In the genomic region with DNA sequence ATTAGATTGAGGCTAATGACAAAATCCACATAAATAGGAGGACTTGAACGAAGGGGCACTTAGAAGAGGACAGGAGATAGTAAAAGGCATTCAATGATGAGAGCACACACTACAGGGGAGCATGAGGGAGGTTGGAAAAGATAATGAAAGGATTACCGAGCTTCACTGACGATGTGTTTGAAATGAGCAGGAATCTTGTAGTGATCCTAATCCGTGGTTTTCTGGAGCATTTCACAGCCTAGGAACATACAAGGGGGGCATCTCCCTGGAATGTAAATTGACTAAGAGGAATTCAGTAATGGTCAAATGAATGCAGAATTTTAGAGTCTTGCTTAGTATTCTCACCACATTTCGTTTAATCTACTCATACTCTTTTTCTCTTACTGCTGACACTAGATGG, we compare ENCODE assay signal across 18 cellular contexts. TPM values are rescaled to one million over a fixed set of nuclear protein-coding genes. Genes with fewer than 3 reads are reported as not detected.
DNase-seq lines count a peak whose midpoint lies in the region; ATAC-seq and TF ChIP-seq lines count a peak whose summit lies in the region.
"Had no signal": no experiment of that assay in that cellular context is flagged by ENCODE, and none has a peak within 500 bp of the region (broad histone marks: within the 10 kb centered on the region; RNA-seq: fewer than 3 reads in every experiment).

No MANE protein-coding gene starts in this region.

- no peak overlapping the region for H3K18ac ChIP-seq in H9 (ENCODE audit: insufficient read length, low read depth, low read length)
- H3K18ac ChIP-seq in trophoblast cell (ENCODE audit: low read length), result no peak overlapping the region

- H3K4me1 Mint-ChIP-seq in CD8-positive, alpha-beta T cell (ENCODE audit: low read depth), result peaks cover 31% of the 10 kb centered on the region
- peaks cover 14 to 17% of the 10 kb centered on the region in 2 experiments for H3K4me1 Mint-ChIP-seq in H9

- POLR2A ChIA-PET in CD8-positive, alpha-beta T cell (lab: Charles Lee), result no interaction called here

- H2BK5ac ChIP-seq in H9 (ENCODE audit: insufficient read length, low read length) (no peak overlapping the region), trophoblast cell (ENCODE audit: low read depth, low read length, poor library complexity) (no peak overlapping the region)

- H4K8ac ChIP-seq in H9 (replicated peaks; ENCODE audit: insufficient read length, low read depth, low read length) (no peak overlapping the region), trophoblast cell (ENCODE audit: low read depth, low read length) (no peak overlapping the region)

- H2BK20ac ChIP-seq in H9 (ENCODE audit: low read depth, low read length, poor library complexity, severe bottlenecking), result no peak overlapping the region

- H2AFZ ChIP-seq in H9 (ENCODE audit: low read length), result no peak overlapping the region
- no peak overlapping the region for H2AFZ ChIP-seq in trophoblast cell (ENCODE audit: insufficient read depth, low read length, poor library complexity)
- H2AFZ ChIP-seq: GM23248 had no signal

- H3K4me3 Mint-ChIP-seq in CD8-positive, alpha-beta T cell, result no peak overlapping the region
- H3K4me3 Mint-ChIP-seq in H9, result no peak overlapping the region

- DNase-seq in CD8-positive, alpha-beta T cell, result no peak
- no peak for DNase-seq in H9
- peak; percentile 24 for DNase-seq in fibroblast of peridontal ligament (ENCODE audit: extremely low read depth)
- DNase-seq in trophoblast cell, result no peak
- DNase-seq in epidermal melanocyte (ENCODE audit: insufficient read length, low spot score), result no peak
- DNase-seq in NCI-H146 (lab: John Stamatoyannopoulos, UW), result no peak
- DNase-seq: Caco-2; GM23248; KG1; NCI-H1092; NCI-H1694 treated with DMSO at 0.1 percent for 48 hours; NCI-H69; NK-92 treated with Interleukin-12 subunit alpha and Interleukin-12 subunit beta, amount 100 ng/mL, for 24 hours; OCI-M1; RPMI8226; SJCRH30 had no signal

- H4K91ac ChIP-seq in H9 (ENCODE audit: insufficient read length, low read depth, low read length), result no peak overlapping the region
- H4K91ac ChIP-seq in trophoblast cell (ENCODE audit: low read depth, low read length), result no peak overlapping the region

- H3K4ac ChIP-seq in H9 (ENCODE audit: low read depth, low read length), result no peak overlapping the region
- H3K4ac ChIP-seq in trophoblast cell (ENCODE audit: low read depth, low read length), result no peak overlapping the region

- H3K27me3 Mint-ChIP-seq in CD8-positive, alpha-beta T cell (ENCODE audit: low read depth), result no peaks in the 10 kb centered on the region
- H3K27me3 Mint-ChIP-seq in H9 (ENCODE audit: low read depth), result no peaks in the 10 kb centered on the region

- H4K12ac ChIP-seq in trophoblast cell (ENCODE audit: low read depth, low read length), result no peak overlapping the region

- peaks cover 8% of the 10 kb centered on the region; the same call in 1 of the 2 replicates for H3K79me2 ChIP-seq in H9 (ENCODE audit: insufficient read depth, low read length)
- peaks cover 19% of the 10 kb centered on the region for H3K79me2 ChIP-seq in trophoblast cell (ENCODE audit: control insufficient read depth, insufficient read depth, low read length, poor library complexity)

- peak overlapping the region; percentile 2 for H3K27ac Mint-ChIP-seq in CD8-positive, alpha-beta T cell
- H3K27ac Mint-ChIP-seq in H9, result peak overlapping the region in 2 of 3 experiments; percentile 21 to 25; a peak in 1 of 7 replicates

- no peaks in the 10 kb centered on the region for H3K9me3 ChIP-seq in CD8-positive, alpha-beta T cell (ENCODE audit: low read length)
- H3K9me3 ChIP-seq in H9 (ENCODE audit: control insufficient read depth, low read depth, low read length) (no peaks in the 10 kb centered on the region), trophoblast cell (ENCODE audit: insufficient read depth, low read depth, low read length) (no peaks in the 10 kb centered on the region)
- H3K9me3 ChIP-seq: BLaER1 treated with 17β-estradiol and CSF1 and Interleukin-3, amounts not matched to agents 10 nM and 100 nM; Caco-2; SJCRH30 had no signal

- H2AK5ac ChIP-seq in H9 (ENCODE audit: insufficient read length, low read length) (no peak overlapping the region), trophoblast cell (ENCODE audit: low read length) (no peak overlapping the region)

- peaks cover 7% of the 10 kb centered on the region for H3K23me2 ChIP-seq in H9 (ENCODE audit: insufficient read length, low read depth, low read length, poor library complexity, severe bottlenecking)

- H3K14ac ChIP-seq in H9 (ENCODE audit: insufficient read depth, low read length) (no peak overlapping the region), trophoblast cell (ENCODE audit: low read length) (no peak overlapping the region)

- no peaks in the 10 kb centered on the region for H3K27me3 ChIP-seq in CD8-positive, alpha-beta T cell (ENCODE audit: insufficient read depth, low read length)
- no peaks in the 10 kb centered on the region for H3K27me3 ChIP-seq in H9 (ENCODE audit: insufficient read depth, low read length)
- no peaks in the 10 kb centered on the region for H3K27me3 ChIP-seq in trophoblast cell (ENCODE audit: insufficient read depth, low read length)
- H3K27me3 ChIP-seq: BLaER1 treated with 17β-estradiol and CSF1 and Interleukin-3, amounts not matched to agents 10 nM and 100 nM; SJCRH30 had no signal

- no peak for TF ChIP-seq CTCF in CD8-positive, alpha-beta T cell (IDR thresholded peaks at IDR 0.05)
- no peak for TF ChIP-seq CTCF in H9 (conservative IDR thresholded peaks at IDR 0.05)

- H3K27ac ChIP-seq in CD8-positive, alpha-beta T cell (ENCODE audit: low read depth, low read length), result no peak overlapping the region
- H3K27ac ChIP-seq in H9 (ENCODE audit: insufficient read length, low read depth, low read length), result no peak overlapping the region
- H3K27ac ChIP-seq in trophoblast cell (ENCODE audit: low read depth, low read length), result peak overlapping the region; percentile 57
- H3K27ac ChIP-seq: BLaER1 treated with 17β-estradiol and CSF1 and Interleukin-3, amounts not matched to agents 10 nM and 100 nM; GM23248; SJCRH30 had no signal

- peaks cover 20% of the 10 kb centered on the region for H3K36me3 ChIP-seq in CD8-positive, alpha-beta T cell (ENCODE audit: insufficient read depth, low read length)
- H3K36me3 ChIP-seq in trophoblast cell (ENCODE audit: control insufficient read depth in 1 of 2, insufficient read depth in 2 of 2, low read length in 2 of 2), result peaks cover 23 to 31% of the 10 kb centered on the region in 2 experiments

- H2BK120ac ChIP-seq in H9 (ENCODE audit: low read depth, low read length, poor library complexity, severe bottlenecking) (no peak overlapping the region), trophoblast cell (ENCODE audit: insufficient read depth, low read length, poor library complexity) (no peak overlapping the region)

- no CpG with 5 or more reads among the region's 5 CpGs for WGBS in H9 (ENCODE audit: extremely low coverage, insufficient read length, low lambda C conversion rate)
- WGBS in trophoblast cell (ENCODE audit: extremely low coverage, insufficient coverage, insufficient read length), result no CpG with 5 or more reads among the region's 5 CpGs

- peaks cover 20% of the 10 kb centered on the region for H3K4me1 ChIP-seq in CD8-positive, alpha-beta T cell (ENCODE audit: insufficient read depth, low read length)
- 0 out of 2 replicates have a peak, but pooled peaks cover 5% of the 10 kb centered on the region for H3K4me1 ChIP-seq in H9 (ENCODE audit: insufficient read depth, low read length)
- peaks cover 17 to 25% of the 10 kb centered on the region in 2 experiments for H3K4me1 ChIP-seq in trophoblast cell (ENCODE audit: control insufficient read depth in 1 of 2, insufficient read depth in 2 of 2, low read length in 2 of 2)
- H3K4me1 ChIP-seq: SJCRH30 had no signal

- no peaks in the 10 kb centered on the region for H3K9me3 Mint-ChIP-seq in CD8-positive, alpha-beta T cell
- H3K9me3 Mint-ChIP-seq in H9, result no peaks in the 10 kb centered on the region

- peaks cover 69% of the 10 kb centered on the region for H3K36me3 Mint-ChIP-seq in CD8-positive, alpha-beta T cell
- peaks cover 38 to 73% (median 73%) of the 10 kb centered on the region in 3 experiments; a peak in 6 of 7 replicates for H3K36me3 Mint-ChIP-seq in H9 (ENCODE audit: insufficient read depth in 1 of 3, low read depth in 3 of 3)

- H4K5ac ChIP-seq in H9 (ENCODE audit: insufficient read length, low read depth, low read length), result no peak overlapping the region

- intact Hi-C loops in CD8-positive, alpha-beta T cell (cut with DNase I, micrococcal nuclease), result no loop called here

- no peak overlapping the region for H3K4me3 ChIP-seq in CD8-positive, alpha-beta T cell (ENCODE audit: low read depth, low read length)
- H3K4me3 ChIP-seq in trophoblast cell (ENCODE audit: low read depth, low read length), result no peak overlapping the region
- H3K4me3 ChIP-seq: BLaER1 treated with 17β-estradiol and CSF1 and Interleukin-3, amounts not matched to agents 10 nM and 100 nM; GM23248; SJCRH30 had no signal

- no peak overlapping the region for H3K9ac ChIP-seq in H9 (ENCODE audit: extremely low read depth, insufficient read length, low read length)
- no peak overlapping the region for H3K9ac ChIP-seq in trophoblast cell (ENCODE audit: low read length)
- H3K9ac ChIP-seq: BLaER1 treated with 17β-estradiol and CSF1 and Interleukin-3, amounts not matched to agents 10 nM and 100 nM; GM23248 had no signal

- H3K56ac ChIP-seq in H9 (ENCODE audit: insufficient read length, low read depth, low read length), result no peak overlapping the region

- no peaks in the 10 kb centered on the region for H4K20me1 ChIP-seq in H9 (ENCODE audit: control insufficient read depth, insufficient read depth, insufficient read length)

- ATAC-seq in CD8-positive, alpha-beta T cell, result no peak
- no peak for ATAC-seq in HG03571 (IDR thresholded peaks at IDR 0.05; ENCODE audit: unreplicated experiment)

- CTCF ChIA-PET in CD8-positive, alpha-beta T cell (lab: Charles Lee), result interaction anchor here (1.4 kb wide), 1 partner anchor 35 kb away, joined by 4 read pairs; no protein-coding TSS in a partner anchor

- H3K23ac ChIP-seq in H9 (ENCODE audit: insufficient read length, low read depth, low read length) (no peak overlapping the region), trophoblast cell (ENCODE audit: low read length) (no peak overlapping the region)

- H3T11ph ChIP-seq in H9 (ENCODE audit: low read length), result no peak overlapping the region

- H3K79me1 ChIP-seq in H9 (ENCODE audit: insufficient read depth, low read depth, low read length, poor library complexity, severe bottlenecking), result peaks cover 3% of the 10 kb centered on the region
- H3K79me1 ChIP-seq in trophoblast cell (ENCODE audit: low read length), result peaks cover 13% of the 10 kb centered on the region

- no peak overlapping the region for H3K4me2 ChIP-seq in H9 (ENCODE audit: insufficient read depth, insufficient read length, low read length)
- peak overlapping the region; percentile 6 for H3K4me2 ChIP-seq in trophoblast cell (ENCODE audit: low read length)

- no peak overlapping the region for H2BK12ac ChIP-seq in H9 (ENCODE audit: insufficient read length, low read depth, low read length)
- H2BK12ac ChIP-seq in trophoblast cell (ENCODE audit: low read length), result no peak overlapping the region

- no peak overlapping the region for H2BK15ac ChIP-seq in H9 (ENCODE audit: low read depth, low read length)

RNA-seq across cellular contexts. Expression of a gene that starts 5.2 kb away (rescaled TPM):
- 10 to 100 TPM; 32.2 to 35.1 TPM for total RNA-seq in CD8-positive, alpha-beta T cell
- total RNA-seq in H9 (2021), result 56.5 and 66.6 TPM in 2 replicates
- 70.1 and 72.4 TPM in 2 replicates for polyA plus RNA-seq in trophoblast cell (2013)

RNA-seq across cellular contexts. Expression of a gene that starts 33.8 kb away (rescaled TPM):
- total RNA-seq in CD8-positive, alpha-beta T cell, result 10 to 100 TPM; 16.0 to 16.9 TPM
- 78.6 and 83.2 TPM in 2 replicates for total RNA-seq in H9 (2021)
- 51.1 and 54.3 TPM in 2 replicates for polyA plus RNA-seq in trophoblast cell (2013)

RNA-seq across cellular contexts. Expression of a gene that starts 34.2 kb away (rescaled TPM):
- 10 to 100 TPM; 84.0 to 86.3 TPM for total RNA-seq in CD8-positive, alpha-beta T cell
- 64.2 and 65.7 TPM in 2 replicates for total RNA-seq in H9 (2021)
- 133 and 138 TPM in 2 replicates for polyA plus RNA-seq in trophoblast cell (2013)

RNA-seq across cellular contexts. Expression of a gene that starts 36.2 kb away (rescaled TPM):
- total RNA-seq in CD8-positive, alpha-beta T cell, result under 1 TPM; 0.47 to 0.76 TPM
- total RNA-seq in H9 (2021), result 0.86 and 2.0 TPM in 2 replicates
- polyA plus RNA-seq in trophoblast cell (2013), result 2.0 and 2.7 TPM in 2 replicates

RNA-seq across cellular contexts. Expression of a gene that starts 55.4 kb away (rescaled TPM):
- 1 to 10 TPM; 2.5 to 2.8 TPM for total RNA-seq in CD8-positive, alpha-beta T cell
- 85.9 and 87.4 TPM in 2 replicates for total RNA-seq in H9 (2021)
- 93.4 and 99.0 TPM in 2 replicates for polyA plus RNA-seq in trophoblast cell (2013)
